Comparison of ENCODE assay signal across 8 cellular contexts in the genomic region with DNA sequence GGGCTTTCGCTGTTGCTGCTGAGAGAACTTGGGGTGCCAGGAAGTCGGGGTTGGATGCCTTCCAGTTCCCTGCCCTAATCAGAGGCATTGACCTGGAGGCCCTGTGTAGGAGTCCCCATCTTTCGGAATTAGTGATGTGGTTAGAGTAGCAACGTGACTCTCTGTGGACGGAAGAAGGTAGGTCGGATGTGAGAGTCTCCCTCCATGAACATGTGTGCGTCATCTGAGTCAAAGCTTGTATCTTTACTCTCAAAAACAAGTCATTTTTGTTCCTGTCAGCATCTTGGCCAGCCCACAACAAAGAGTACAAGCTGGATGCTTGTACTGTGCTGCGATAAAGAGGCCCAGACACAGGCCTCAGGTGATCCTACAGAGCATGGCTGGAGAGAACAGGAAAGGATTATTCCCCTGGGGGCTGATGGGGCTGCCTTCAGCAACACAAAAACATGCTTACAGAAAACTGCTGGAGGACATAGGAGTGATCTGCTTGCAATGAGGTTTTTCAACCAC. TPM values are rescaled to one million over a fixed set of nuclear protein-coding genes. Genes with fewer than 3 reads are reported as not detected.
A peak's percentile ranks its signal among the peaks of the same experiment; 100 is the strongest.
DNase-seq lines count a peak whose midpoint lies in the region; ATAC-seq and TF ChIP-seq lines count a peak whose summit lies in the region.

No MANE protein-coding gene starts in this region.

- H3K9ac ChIP-seq in Karpas-422 (ENCODE audit: low read length) (no peak overlapping the region), endodermal cell (ENCODE audit: extremely low read depth, low read length, poor library complexity, severe bottlenecking) (no peak overlapping the region)

- H3K36me3 Mint-ChIP-seq in endodermal cell (ENCODE audit: low read depth), result no peaks in the 10 kb centered on the region

- no peak overlapping the region for H3K27ac Mint-ChIP-seq in endodermal cell

- peaks cover 2% of the 10 kb centered on the region for H3K4me1 Mint-ChIP-seq in endodermal cell

- H3K4me2 ChIP-seq in Karpas-422 (ENCODE audit: low read depth, low read length, poor library complexity, severe bottlenecking), result no peak overlapping the region

- H2AFZ ChIP-seq in Karpas-422 (ENCODE audit: low read length), result no peak overlapping the region

- H3K4me1 ChIP-seq in Karpas-422 (ENCODE audit: low read length) (no peaks in the 10 kb centered on the region), endodermal cell (ENCODE audit: control insufficient read depth, insufficient read depth, low read length) (no peaks in the 10 kb centered on the region)

- no peaks in the 10 kb centered on the region for H4K20me1 ChIP-seq in Karpas-422 (ENCODE audit: insufficient read depth, low read depth, low read length)

- no peak for TF ChIP-seq CTCF in endodermal cell (conservative IDR thresholded peaks at IDR 0.05)

- H3K27ac ChIP-seq in Karpas-422 (ENCODE audit: low read length) (no peak overlapping the region), endodermal cell (ENCODE audit: low read depth, low read length) (no peak overlapping the region)

- DNase-seq in activated T-cell treated with anti-CD3 and anti-CD28 coated beads for 1 hour (ENCODE audit: low read depth) (peak; percentile 47), COR-L47 (lab: John Stamatoyannopoulos, UW) (no peak), Karpas-422 (no peak), 8988T (no peak), endodermal cell (no peak)
- DNase-seq in stimulated activated CD4-positive, alpha-beta T cell treated with anti-CD3 and anti-CD28 coated beads, Interleukin-1b, Interleukin-23, amount 100 ng/mL, for 4 hours (ENCODE audit: low read depth in 2 of 2), result peak; percentile 49 to 62

- H3K36me3 ChIP-seq in Karpas-422 (ENCODE audit: insufficient read depth, low read length), result no peaks in the 10 kb centered on the region
- H3K36me3 ChIP-seq in endodermal cell (ENCODE audit: control insufficient read depth, insufficient read depth, low read length), result no peaks in the 10 kb centered on the region

- no peak overlapping the region for H3K4me3 ChIP-seq in Karpas-422 (ENCODE audit: low read length)
- H3K4me3 ChIP-seq in endodermal cell (ENCODE audit: low read length), result no peak overlapping the region

- H3K9me2 ChIP-seq in Karpas-422 (replicated peaks; ENCODE audit: insufficient read depth, low read length), result no peaks in the 10 kb centered on the region

- H3K9me3 Mint-ChIP-seq in endodermal cell, result no peaks in the 10 kb centered on the region

- H3K27me3 ChIP-seq in Karpas-422 (ENCODE audit: low read length) (no peaks in the 10 kb centered on the region), endodermal cell (ENCODE audit: control insufficient read depth, insufficient read depth, low read length, poor library complexity, severe bottlenecking) (peaks cover 14% of the 10 kb centered on the region)

- no peaks in the 10 kb centered on the region for H3K79me2 ChIP-seq in Karpas-422 (ENCODE audit: low read length)

- ATAC-seq in GM19467 (IDR thresholded peaks at IDR 0.05; ENCODE audit: unreplicated experiment), result peak; percentile 91
- ATAC-seq in HG03442 (IDR thresholded peaks at IDR 0.05; ENCODE audit: unreplicated experiment), result peak; percentile 92

- 92 to 98% methylated on average over 7 to 8 of the region's 8 CpGs for WGBS in endodermal cell (ENCODE audit: insufficient coverage in 1 of 2, insufficient read length in 1 of 2), 2 experiments

- H3K9me3 ChIP-seq in Karpas-422 (ENCODE audit: low read length) (no peaks in the 10 kb centered on the region), endodermal cell (ENCODE audit: control insufficient read depth, low read length) (no peaks in the 10 kb centered on the region)

- peaks cover 5% of the 10 kb centered on the region for H3K27me3 Mint-ChIP-seq in endodermal cell (ENCODE audit: insufficient read depth)

- H3K4me3 Mint-ChIP-seq in endodermal cell, result no peak overlapping the region

RNA-seq across cellular contexts. Expression of a gene that starts 31.0 kb away (rescaled TPM):
- total RNA-seq in Karpas-422 (2014; rRNA removed; shearing (Covaris generic); ENCODE audit: low replicate concordance), result not detected in 2 replicates
- total RNA-seq in endodermal cell, result not detected
- not detected for polyA plus RNA-seq in endodermal cell (2013, experiment 1 of 2)
- polyA plus RNA-seq in endodermal cell (2013, experiment 2 of 2), result not detected

RNA-seq across cellular contexts. Expression of a gene that starts 32.7 kb away (rescaled TPM):
- not detected in 2 replicates for total RNA-seq in Karpas-422 (2014; rRNA removed; shearing (Covaris generic); ENCODE audit: low replicate concordance)
- total RNA-seq in endodermal cell, result not detected
- not detected for polyA plus RNA-seq in endodermal cell (2013, experiment 1 of 2)
- polyA plus RNA-seq in endodermal cell (2013, experiment 2 of 2), result not detected

Comparison
In these comparisons a context has a peak if more than half of its experiments do, and no peak if none do; other contexts are left out.
1. DNase-seq: peak in activated T-cell treated with anti-CD3 and anti-CD28 coated beads for 1 hour (single experiment) and stimulated activated CD4-positive, alpha-beta T cell treated with anti-CD3 and anti-CD28 coated beads, Interleukin-1b, Interleukin-23, amount 100 ng/mL, for 4 hours (2 of 2); none in COR-L47 (single experiment), Karpas-422 (single experiment), 8988T (single experiment) and endodermal cell (single experiment).